Comparison of ENCODE assay signal across 8 cellular contexts in genomic region chr6:118709859-118710350, GRCh38. TPM values are rescaled to one million over a fixed set of nuclear protein-coding genes. Genes with fewer than 3 reads are reported as not detected.
A peak's percentile ranks its signal among the peaks of the same experiment; 100 is the strongest.
DNase-seq lines count a peak whose midpoint lies in the region; ATAC-seq and TF ChIP-seq lines count a peak whose summit lies in the region.

No MANE protein-coding gene starts in this region.

- H3K27ac ChIP-seq in effector memory CD4-positive, alpha-beta T cell (ENCODE audit: insufficient read depth, low read length, poor library complexity, severe bottlenecking): peak overlapping the region; percentile 74
- H3K27ac ChIP-seq in neural cell (ENCODE audit: low read length) (no peak overlapping the region), thymus (ENCODE audit: low read depth) (peak overlapping the region; percentile 95)

- no peak for TF ChIP-seq RAD21 in neural cell (conservative IDR thresholded peaks at IDR 0.05)

- H3K27me3 ChIP-seq in effector memory CD4-positive, alpha-beta T cell (replicated peaks; ENCODE audit: control insufficient read depth, insufficient read depth, low read length, poor library complexity, severe bottlenecking): no peaks in the 10 kb centered on the region
- H3K27me3 ChIP-seq in neural cell (ENCODE audit: insufficient read depth, low read depth, low read length): no peaks in the 10 kb centered on the region
- H3K27me3 ChIP-seq in thymus (ENCODE audit: control insufficient read depth, insufficient read depth): no peaks in the 10 kb centered on the region

- H4K20me1 ChIP-seq in neural cell (ENCODE audit: insufficient read depth): no peaks in the 10 kb centered on the region

- peak overlapping the region; percentile 65 for H3K4me3 ChIP-seq in effector memory CD4-positive, alpha-beta T cell (ENCODE audit: insufficient read depth, low read depth, low read length, poor library complexity, severe bottlenecking)
- H3K4me3 ChIP-seq in neural cell (ENCODE audit: low read length): no peak overlapping the region
- H3K4me3 ChIP-seq in thymus (ENCODE audit: low read length): peak overlapping the region; percentile 86

- H3K9me3 ChIP-seq in effector memory CD4-positive, alpha-beta T cell (ENCODE audit: control insufficient read depth, low read length): no peaks in the 10 kb centered on the region
- H3K9me3 ChIP-seq in neural cell (ENCODE audit: low read length) (no peaks in the 10 kb centered on the region), thymus (ENCODE audit: control insufficient read depth) (no peaks in the 10 kb centered on the region)

- no peak overlapping the region for H3K9ac ChIP-seq in neural cell (ENCODE audit: low read length)

- WGBS in thymus: 2% methylated on average over 3 of the region's 3 CpGs

- no peaks in the 10 kb centered on the region for H3K79me2 ChIP-seq in neural cell (replicated peaks; ENCODE audit: insufficient read depth, low read length)

- no peaks in the 10 kb centered on the region for H3F3A ChIP-seq in neural cell (ENCODE audit: insufficient read depth, low read length, poor library complexity, severe bottlenecking)

- TF ChIP-seq EP300 in neural cell (conservative IDR thresholded peaks at IDR 0.05; ENCODE audit: poor library complexity, severe bottlenecking): peak; percentile 38

- DNase-seq in EL (peak; percentile 71), KG1 (lab: John Stamatoyannopoulos, UW) (peak; percentile 65), SKM-1 treated with dmso at 0.1 percent for 144 hours (lab: John Stamatoyannopoulos, UW; ENCODE audit: unreplicated experiment) (no peak)
- peak; percentile 83 for DNase-seq in activated CD4-positive, alpha-beta T cell treated with anti-CD3 and anti-CD28 coated beads for 48 hours
- peak; percentile 54 to 62 (median 58) for DNase-seq in effector memory CD4-positive, alpha-beta T cell

- H2AFZ ChIP-seq in neural cell (ENCODE audit: low read depth, low read length): no peak overlapping the region

- no peaks in the 10 kb centered on the region for H3K36me3 ChIP-seq in effector memory CD4-positive, alpha-beta T cell (ENCODE audit: control insufficient read depth, insufficient read depth, low read length)
- H3K36me3 ChIP-seq in neural cell (ENCODE audit: insufficient read depth, low read length) (no peaks in the 10 kb centered on the region), thymus (ENCODE audit: control insufficient read depth, insufficient read depth) (no peaks in the 10 kb centered on the region)

- H3K9me2 ChIP-seq in neural cell (ENCODE audit: insufficient read depth, low read length): no peaks in the 10 kb centered on the region

- peaks cover 33% of the 10 kb centered on the region for H3K4me1 ChIP-seq in effector memory CD4-positive, alpha-beta T cell (ENCODE audit: control insufficient read depth, insufficient read depth, low read length, poor library complexity, severe bottlenecking)
- peaks cover 29% of the 10 kb centered on the region for H3K4me1 ChIP-seq in thymus (ENCODE audit: control insufficient read depth, insufficient read depth, low read length)

- no peak for TF ChIP-seq CTCF in neural cell (IDR thresholded peaks at IDR 0.05; ENCODE audit: poor library complexity, severe bottlenecking)

- no peak overlapping the region for H3K4me2 ChIP-seq in neural cell (ENCODE audit: low read length)

- ATAC-seq in GM21528 (IDR thresholded peaks at IDR 0.05; ENCODE audit: low FRiP score, unreplicated experiment): peak; percentile 93

TF ChIP-seq in neural cell, 6 proteins besides CTCF, POLR2A, EP300 and RAD21:
- TF ChIP-seq REST (IDR thresholded peaks at IDR 0.05; ENCODE audit: borderline replicate concordance): no peak
- no peak for TF ChIP-seq POLR2AphosphoS5 (IDR thresholded peaks at IDR 0.05)
- no peak for TF ChIP-seq EZH2 (IDR thresholded peaks at IDR 0.05; ENCODE audit: borderline replicate concordance, insufficient read depth, low read length, poor library complexity, severe bottlenecking)
- no peak for TF ChIP-seq MXI1 (conservative IDR thresholded peaks at IDR 0.05; ENCODE audit: poor library complexity, severe bottlenecking)
- no peak for TF ChIP-seq TAF1 (IDR thresholded peaks at IDR 0.05; ENCODE audit: low read depth)
- no peak for TF ChIP-seq SMC3 (conservative IDR thresholded peaks at IDR 0.05; ENCODE audit: poor library complexity)

RNA-seq across cellular contexts. Expression of gene CEP85L, which starts 58.5 kb away (rescaled TPM):
- polyA plus RNA-seq in neural cell (16.0 and 17.0 TPM in 2 replicates), thymus (24.6 TPM)
- polyA minus RNA-seq in neural cell: 53.6 and 61.2 TPM in 2 replicates
